In genomic region chr19:482186-483041, GRCh38 we compare ENCODE assay signal across 1 cellular context.
TF ChIP-seq lines count a peak whose summit lies in the region.

No MANE protein-coding gene starts in this region.

TF ChIP-seq in A549, 52 proteins besides CTCF, POLR2A, EP300 and RAD21 (continued from another document):
- no peak for TF ChIP-seq FOXS1 (CRISPR knock-in tag; IDR thresholded peaks at IDR 0.05)
- TF ChIP-seq CBX2 (IDR thresholded peaks at IDR 0.05; ENCODE audit: borderline replicate concordance, low read depth) = no peak
